In genomic region chr14:101457936-101458535, GRCh38 we compare ENCODE assay signal across 16 cellular contexts.
"Had no signal": no experiment of that assay in that cellular context is flagged by ENCODE, and none has a peak within 500 bp of the region (broad histone marks: within the 10 kb centered on the region; RNA-seq: fewer than 3 reads in every experiment).

No MANE protein-coding gene starts in this region.

- H3K36me3 Mint-ChIP-seq: memory B cell had no signal

- ATAC-seq: activated T-helper 17 cell treated with anti-CD3 and anti-CD28 coated beads, Interleukin-2, amount 50 U/mL, for 72 hours had no signal

- H3K9me3 ChIP-seq: left ventricle myocardium inferior, pancreas had no signal

- DNase-seq: activated CD4-positive, alpha-beta T cell treated with anti-CD3 and anti-CD28 coated beads for 48 hours; activated naive CD4-positive, alpha-beta T cell treated with anti-CD3 and anti-CD28 coated beads for 36 hours; central memory CD4-positive, alpha-beta T cell; cortex of kidney; effector memory CD4-positive, alpha-beta T cell; erythroblast; left ventricle myocardium inferior; stimulated activated naive CD4-positive, alpha-beta T cell; substantia nigra; T-helper 1 cell had no signal

- H3K4me3 ChIP-seq: SK-N-MC had no signal

- H3K9me3 Mint-ChIP-seq: activated T-helper 17 cell treated with anti-CD3 and anti-CD28 coated beads, Interleukin-2, amount 50 U/mL, for 72 hours had no signal

- H3K36me3 ChIP-seq: left ventricle myocardium inferior, pancreas had no signal

- H3K4me3 Mint-ChIP-seq: activated naive CD4-positive, alpha-beta T cell treated with anti-CD3 and anti-CD28 coated beads for 36 hours; activated T-helper 17 cell treated with anti-CD3 and anti-CD28 coated beads, Interleukin-2, amount 50 U/mL, for 72 hours; memory B cell; neural crest cell had no signal

- H3K27ac ChIP-seq: left ventricle myocardium inferior, pancreas, SK-N-MC, VCaP had no signal

- H3K4me1 Mint-ChIP-seq: activated T-helper 17 cell treated with anti-CD3 and anti-CD28 coated beads, Interleukin-2, amount 50 U/mL, for 72 hours; memory B cell had no signal

- H3K27ac Mint-ChIP-seq: activated naive CD4-positive, alpha-beta T cell treated with anti-CD3 and anti-CD28 coated beads for 36 hours; activated T-helper 17 cell treated with anti-CD3 and anti-CD28 coated beads, Interleukin-2, amount 50 U/mL, for 72 hours; memory B cell had no signal
